ENCODE assay signal across 1 cellular context in the genomic region with DNA sequence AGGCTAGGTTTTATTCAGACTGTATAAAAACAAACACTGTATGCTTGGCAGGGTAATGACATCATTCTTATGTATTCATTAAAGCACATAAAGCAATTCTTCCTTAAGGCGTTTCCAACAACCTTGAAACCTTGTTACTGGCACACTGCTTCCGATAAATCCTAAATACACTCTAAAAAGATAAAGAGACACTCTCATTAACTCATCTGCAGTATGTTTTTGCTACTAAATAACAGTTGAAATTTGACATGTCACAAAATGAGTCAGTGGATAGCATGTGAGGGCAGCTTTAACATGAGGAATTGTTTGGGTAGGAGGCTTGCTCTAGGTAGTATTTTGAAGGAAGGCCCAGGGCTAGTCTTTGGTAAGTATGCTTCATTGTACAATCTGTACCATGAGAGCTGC.
TF ChIP-seq lines count a peak whose summit lies in the region.

No MANE protein-coding gene starts in this region.

TF ChIP-seq in GM12878, 131 proteins besides CTCF, POLR2A, EP300 and RAD21:
- no peak for TF ChIP-seq KLF5 (IDR thresholded peaks at IDR 0.05; ENCODE audit: partially characterized antibody)
- no peak for TF ChIP-seq BHLHE40 (IDR thresholded peaks at IDR 0.05; ENCODE audit: borderline replicate concordance in 1 of 2, low read depth in 2 of 2, low read length in 1 of 2)
- TF ChIP-seq MXI1 (IDR thresholded peaks at IDR 0.05; ENCODE audit: low read depth, low read length) = no peak
- no peak for TF ChIP-seq ZNF217 (IDR thresholded peaks at IDR 0.05)
- no peak for TF ChIP-seq TBL1XR1 (IDR thresholded peaks at IDR 0.05; ENCODE audit: low read depth, low read length)
- no peak for TF ChIP-seq CUX1 (IDR thresholded peaks at IDR 0.05; ENCODE audit: insufficient replicate concordance, low read depth, low read length)
- no peak for TF ChIP-seq YBX1 (IDR thresholded peaks at IDR 0.05)
- no peak for TF ChIP-seq NBN (IDR thresholded peaks at IDR 0.05)
- no peak for TF ChIP-seq CHD2 (IDR thresholded peaks at IDR 0.05; ENCODE audit: borderline replicate concordance, low read depth, low read length)
TF ChIP-seq in GM12878: peak in this region for 0.
